Comparison of ENCODE assay signal across 21 cellular contexts in genomic region chr14:77544571-77544970, GRCh38. TPM values are rescaled to one million over a fixed set of nuclear protein-coding genes. Genes with fewer than 3 reads are reported as not detected.
"Had no signal": no experiment of that assay in that cellular context is flagged by ENCODE, and none has a peak within 500 bp of the region (broad histone marks: within the 10 kb centered on the region; RNA-seq: fewer than 3 reads in every experiment).

No MANE protein-coding gene starts in this region.

- H3K4me3 ChIP-seq: ascending aorta, breast epithelium, gastroesophageal sphincter, heart right ventricle, lower lobe of right lung, prostate gland had no signal

- DNase-seq: activated CD4-positive, alpha-beta T cell treated with anti-CD3 and anti-CD28 coated beads, Interleukin-2, amount 10 ng/mL, durations not matched to agents 24 days and 14 days; activated CD4-positive, CD25-positive, alpha-beta regulatory T cell; activated CD8-positive, alpha-beta memory T cell treated with anti-CD3 and anti-CD28 coated beads, Interleukin-2, amount 50 U/mL, for 4 hours; activated CD8-positive, alpha-beta T cell treated with anti-CD3 and anti-CD28 coated beads, Interleukin-2, amount 10 ng/mL, durations not matched to agents 7 days and 5 days; activated gamma-delta T cell treated with Interleukin-2 at 50 U/mL for 16 hours; activated naive CD8-positive, alpha-beta T cell treated with anti-CD3 and anti-CD28 coated beads for 36 hours; heart right ventricle; left colon; lower lobe of right lung; naive thymus-derived CD8-positive, alpha-beta T cell; occipital lobe; right cardiac atrium; small intestine; stimulated activated CD4-positive, alpha-beta T cell treated with anti-CD3 and anti-CD28 coated beads, Interleukin-4, amount 100 ng/mL, for 4 hours; stimulated activated CD8-positive, alpha-beta memory T cell treated with anti-CD3 and anti-CD28 coated beads, Interleukin-4, amount 100 ng/mL, for 48 hours had no signal

- H3K9me3 Mint-ChIP-seq: activated CD4-positive, alpha-beta T cell treated with anti-CD3 and anti-CD28 coated beads, Interleukin-2, amount 10 ng/mL, durations not matched to agents 24 days and 14 days; activated naive CD8-positive, alpha-beta T cell treated with anti-CD3 and anti-CD28 coated beads for 36 hours; naive thymus-derived CD8-positive, alpha-beta T cell; stimulated activated naive CD8-positive, alpha-beta T cell treated with anti-CD3 and anti-CD28 coated beads, Interleukin-15, Interleukin-2, amounts not matched to agents 100 ng/mL and 50 ng/mL, for 24 hours; T-helper 2 cell treated with Interferon-gamma antibody and Interleukin-4, amounts not matched to agents 5 μg/mL and 100 μg/mL, for 36 hours had no signal

- H3K4me1 ChIP-seq: breast epithelium, prostate gland had no signal

- ATAC-seq: activated CD8-positive, alpha-beta T cell treated with anti-CD3 and anti-CD28 coated beads, Interleukin-2, amount 10 ng/mL, durations not matched to agents 7 days and 5 days; gastroesophageal sphincter; heart right ventricle; left colon; lower lobe of right lung; naive thymus-derived CD8-positive, alpha-beta T cell; right cardiac atrium had no signal

- H3K27me3 ChIP-seq: ascending aorta, breast epithelium, gastroesophageal sphincter, heart right ventricle had no signal

- H3K36me3 ChIP-seq: breast epithelium, prostate gland had no signal

- H3K4me3 Mint-ChIP-seq: activated CD4-positive, alpha-beta T cell treated with anti-CD3 and anti-CD28 coated beads, Interleukin-2, amount 10 ng/mL, durations not matched to agents 24 days and 14 days; activated CD8-positive, alpha-beta T cell treated with anti-CD3 and anti-CD28 coated beads, Interleukin-2, amount 10 ng/mL, durations not matched to agents 7 days and 5 days; activated naive CD8-positive, alpha-beta T cell treated with anti-CD3 and anti-CD28 coated beads for 36 hours; naive thymus-derived CD8-positive, alpha-beta T cell; stimulated activated naive CD8-positive, alpha-beta T cell treated with anti-CD3 and anti-CD28 coated beads, Interleukin-15, Interleukin-2, amounts not matched to agents 100 ng/mL and 50 ng/mL, for 24 hours; T-helper 2 cell treated with Interferon-gamma antibody and Interleukin-4, amounts not matched to agents 5 μg/mL and 100 μg/mL, for 36 hours had no signal

- H3K27me3 Mint-ChIP-seq: activated CD4-positive, alpha-beta T cell treated with anti-CD3 and anti-CD28 coated beads, Interleukin-2, amount 10 ng/mL, durations not matched to agents 24 days and 14 days; activated naive CD8-positive, alpha-beta T cell treated with anti-CD3 and anti-CD28 coated beads for 36 hours; naive thymus-derived CD8-positive, alpha-beta T cell; stimulated activated naive CD8-positive, alpha-beta T cell treated with anti-CD3 and anti-CD28 coated beads, Interleukin-15, Interleukin-2, amounts not matched to agents 100 ng/mL and 50 ng/mL, for 24 hours had no signal

- H3K27ac ChIP-seq: breast epithelium, lower lobe of right lung had no signal

- H3K27ac Mint-ChIP-seq: activated CD4-positive, alpha-beta T cell treated with anti-CD3 and anti-CD28 coated beads, Interleukin-2, amount 10 ng/mL, durations not matched to agents 24 days and 14 days; activated CD8-positive, alpha-beta T cell treated with anti-CD3 and anti-CD28 coated beads, Interleukin-2, amount 10 ng/mL, durations not matched to agents 7 days and 5 days; activated naive CD8-positive, alpha-beta T cell treated with anti-CD3 and anti-CD28 coated beads for 36 hours; stimulated activated naive CD8-positive, alpha-beta T cell treated with anti-CD3 and anti-CD28 coated beads, Interleukin-15, Interleukin-2, amounts not matched to agents 100 ng/mL and 50 ng/mL, for 24 hours; T-helper 2 cell treated with Interferon-gamma antibody and Interleukin-4, amounts not matched to agents 5 μg/mL and 100 μg/mL, for 36 hours had no signal

- H3K9me3 ChIP-seq: ascending aorta, breast epithelium, gastroesophageal sphincter, heart right ventricle, lower lobe of right lung, prostate gland had no signal

RNA-seq across cellular contexts. Expression of gene ISM2, which starts 46.0 kb away (rescaled TPM):
- total RNA-seq: activated CD8-positive, alpha-beta T cell treated with anti-CD3 and anti-CD28 coated beads, Interleukin-2, amount 10 ng/mL, durations not matched to agents 7 days and 5 days; ascending aorta; heart right ventricle; lower lobe of right lung; naive thymus-derived CD8-positive, alpha-beta T cell; right cardiac atrium had no signal
- polyA plus RNA-seq: heart right ventricle; naive thymus-derived CD8-positive, alpha-beta T cell; right cardiac atrium had no signal
